Comparison of ENCODE assay signal across 10 cellular contexts in the genomic region with DNA sequence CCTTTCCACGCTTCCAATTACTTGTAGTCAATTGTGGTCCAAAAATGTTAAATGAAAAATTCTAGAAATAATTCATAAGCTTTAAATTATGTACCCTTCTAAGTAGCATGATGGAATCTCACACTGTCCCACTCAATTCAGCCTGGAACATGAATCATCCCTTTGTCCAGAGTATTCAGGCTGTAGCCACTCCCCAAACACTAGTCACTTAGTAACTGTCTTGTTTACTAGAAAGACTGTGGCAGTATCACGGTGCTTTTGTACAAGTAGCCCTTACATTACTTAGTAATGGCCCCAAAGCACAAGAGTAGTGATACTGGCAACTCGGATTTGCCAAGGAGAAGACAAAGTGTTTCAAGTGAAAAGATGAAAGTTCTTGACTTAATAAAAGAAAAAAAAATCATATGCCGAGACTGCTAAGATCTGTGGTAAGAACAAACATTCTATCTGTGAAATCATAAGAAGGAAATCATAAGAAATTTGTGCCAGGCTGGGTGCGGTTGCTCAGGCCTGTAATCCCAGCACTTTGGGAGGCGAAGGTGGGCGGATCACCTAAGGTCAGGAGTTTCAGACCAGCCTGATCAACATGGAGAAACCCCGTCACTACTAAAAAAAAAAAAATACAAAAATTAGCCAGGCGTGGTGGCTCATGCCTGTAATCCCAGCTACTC.
DNase-seq lines count a peak whose midpoint lies in the region; ATAC-seq and TF ChIP-seq lines count a peak whose summit lies in the region.
"Had no signal": no experiment of that assay in that cellular context is flagged by ENCODE, and none has a peak within 500 bp of the region (broad histone marks: within the 10 kb centered on the region; RNA-seq: fewer than 3 reads in every experiment).

No MANE protein-coding gene starts in this region.

- H2BK5ac ChIP-seq in mesenchymal stem cell (ENCODE audit: low read depth, low read length, poor library complexity, severe bottlenecking): no peak overlapping the region

- H2BK12ac ChIP-seq in mesenchymal stem cell (ENCODE audit: low read length in 2 of 2): no peak overlapping the region

- peak overlapping the region; percentile 89 for H3K9ac ChIP-seq in mesenchymal stem cell (ENCODE audit: low read length)

- 91% methylated on average over 7 of the region's 9 CpGs for WGBS in mesenchymal stem cell

- TF ChIP-seq CTCF in AG09319 (IDR thresholded peaks at IDR 0.05; ENCODE audit: low read depth, low read length): no peak
- no peak for TF ChIP-seq CTCF in upper lobe of right lung (IDR thresholded peaks at IDR 0.05)
- no peak for TF ChIP-seq CTCF in WERI-Rb-1 (IDR thresholded peaks at IDR 0.05; ENCODE audit: low read depth, low read length)

- H4K8ac ChIP-seq in mesenchymal stem cell (ENCODE audit: low read length): no peak overlapping the region

- H3K4me1 ChIP-seq in mesenchymal stem cell (ENCODE audit: control insufficient read depth, insufficient read depth, low read depth, low read length): no peaks in the 10 kb centered on the region
- H3K4me1 ChIP-seq in upper lobe of right lung: no peaks in the 10 kb centered on the region
- H3K4me1 ChIP-seq: SJCRH30, uterus had no signal

- H2BK120ac ChIP-seq in mesenchymal stem cell (ENCODE audit: low read depth, low read length): no peak overlapping the region

- ATAC-seq in upper lobe of right lung (no peak), HG03196 (IDR thresholded peaks at IDR 0.05; ENCODE audit: unreplicated experiment) (no peak)

- H2AFZ ChIP-seq in mesenchymal stem cell (ENCODE audit: low read depth, low read length): no peak overlapping the region

- H3K9me3 ChIP-seq in mesenchymal stem cell (ENCODE audit: control insufficient read depth, low read length) (no peaks in the 10 kb centered on the region), upper lobe of right lung (no peaks in the 10 kb centered on the region), WERI-Rb-1 (ENCODE audit: severe bottlenecking) (no peaks in the 10 kb centered on the region)
- H3K9me3 ChIP-seq: uterus had no signal

- peaks cover 2% of the 10 kb centered on the region for H3K79me1 ChIP-seq in mesenchymal stem cell (replicated peaks; ENCODE audit: low read length, poor library complexity, severe bottlenecking)

- H3K27me3 ChIP-seq in mesenchymal stem cell (ENCODE audit: control insufficient read depth in 1 of 2, insufficient read depth in 1 of 2, low read length in 2 of 2): no peaks in the 10 kb centered on the region
- H3K27me3 ChIP-seq in upper lobe of right lung: no peaks in the 10 kb centered on the region
- H3K27me3 ChIP-seq in WERI-Rb-1 (ENCODE audit: insufficient read depth, low read depth, severe bottlenecking): no peaks in the 10 kb centered on the region
- H3K27me3 ChIP-seq: SJCRH30, uterus had no signal

- H3K36me3 ChIP-seq in mesenchymal stem cell (ENCODE audit: control insufficient read depth in 1 of 2, insufficient read depth in 2 of 2, low read depth in 1 of 2, low read length in 2 of 2): peaks cover 2 to 43% of the 10 kb centered on the region in 2 experiments
- H3K36me3 ChIP-seq in upper lobe of right lung: peaks cover 23% of the 10 kb centered on the region
- peaks cover 2% of the 10 kb centered on the region; the same call in 1 of the 2 replicates for H3K36me3 ChIP-seq in WERI-Rb-1
- H3K36me3 ChIP-seq: uterus had no signal

- no peak overlapping the region for H2AK5ac ChIP-seq in mesenchymal stem cell (ENCODE audit: low read length, severe bottlenecking)

- H3K4me3 ChIP-seq in mesenchymal stem cell (ENCODE audit: insufficient read depth in 1 of 2, low read depth in 1 of 2, low read length in 2 of 2): no peak overlapping the region
- no peak overlapping the region for H3K4me3 ChIP-seq in upper lobe of right lung
- no peak overlapping the region for H3K4me3 ChIP-seq in WERI-Rb-1 (ENCODE audit: low read depth, low read length)
- H3K4me3 ChIP-seq: SJCRH30, uterus had no signal

- no peak overlapping the region for H2BK15ac ChIP-seq in mesenchymal stem cell (ENCODE audit: low read depth, poor library complexity, severe bottlenecking)

- H3K4me2 ChIP-seq in mesenchymal stem cell (ENCODE audit: low read length, poor library complexity, severe bottlenecking): no peak overlapping the region

- H3K4ac ChIP-seq in mesenchymal stem cell (ENCODE audit: low read depth in 1 of 2, low read length in 2 of 2): no peak overlapping the region

- DNase-seq in AG09319 (ENCODE audit: extremely low read depth, low read depth): peak; percentile 27
- peak; percentile 94 for DNase-seq in LHCN-M2 (ENCODE audit: low read depth)
- DNase-seq in dedifferentiated amniotic fluid mesenchymal stem cell (ENCODE audit: extremely low spot score): peak; percentile 78
- peak; percentile 94 for DNase-seq in mesenchymal stem cell
- DNase-seq in upper lobe of right lung: no peak
- DNase-seq in WERI-Rb-1: no peak
- no peak for DNase-seq in NCI-H82 treated with DMSO at 0.1 percent for 48 hours (lab: John Stamatoyannopoulos, UW; ENCODE audit: unreplicated experiment)
- DNase-seq: uterus had no signal

- H3K27ac ChIP-seq in mesenchymal stem cell (ENCODE audit: low read length, poor library complexity, severe bottlenecking) (no peak overlapping the region), upper lobe of right lung (no peak overlapping the region), WERI-Rb-1 (no peak overlapping the region)
- H3K27ac ChIP-seq: SJCRH30, uterus had no signal

- no peak overlapping the region for H3K23ac ChIP-seq in mesenchymal stem cell (ENCODE audit: low read length in 2 of 2)

- no peak overlapping the region for H3K18ac ChIP-seq in mesenchymal stem cell (ENCODE audit: low read depth in 1 of 2, low read length in 2 of 2)

- intact Hi-C loops in upper lobe of right lung (cut with DNase I): no loop called here

- no peak overlapping the region for H4K91ac ChIP-seq in mesenchymal stem cell (ENCODE audit: low read length)

- H3K14ac ChIP-seq in mesenchymal stem cell (ENCODE audit: low read length in 2 of 2): no peak overlapping the region

Comparison
In these comparisons a context has a peak if more than half of its experiments do, and no peak if none do; other contexts are left out.
1. DNase-seq: peak in AG09319 (single experiment), LHCN-M2 (single experiment), dedifferentiated amniotic fluid mesenchymal stem cell (single experiment) and mesenchymal stem cell (single experiment); none in upper lobe of right lung (single experiment), WERI-Rb-1 (single experiment) and NCI-H82 treated with DMSO at 0.1 percent for 48 hours (single experiment).